11 cellular contexts compared by ENCODE assay signal in genomic region chr5:6328173-6328572, GRCh38. TPM values are rescaled to one million over a fixed set of nuclear protein-coding genes. Genes with fewer than 3 reads are reported as not detected.
A peak's percentile ranks its signal among the peaks of the same experiment; 100 is the strongest.
DNase-seq lines count a peak whose midpoint lies in the region; ATAC-seq and TF ChIP-seq lines count a peak whose summit lies in the region.
"Had no signal": no experiment of that assay in that cellular context is flagged by ENCODE, and none has a peak within 500 bp of the region (broad histone marks: within the 10 kb centered on the region; RNA-seq: fewer than 3 reads in every experiment).

No MANE protein-coding gene starts in this region.

- ATAC-seq in HCT116 (no peak), HG02798 (IDR thresholded peaks at IDR 0.05; ENCODE audit: poor library complexity, unreplicated experiment) (no peak)
- ATAC-seq: gastroesophageal sphincter had no signal

- H3K9ac ChIP-seq in HCT116 (ENCODE audit: low read length) (no peak overlapping the region), SK-N-SH (no peak overlapping the region)
- H3K9ac ChIP-seq: parathyroid adenoma had no signal

- H3K4me2 ChIP-seq in HCT116 (ENCODE audit: low read length) (no peak overlapping the region), SK-N-SH (no peak overlapping the region)

- intact Hi-C loops in A673 (cut with micrococcal nuclease; ENCODE audit: unreplicated experiment) = no loop called here
- intact Hi-C loops in HCT116 (cut with micrococcal nuclease) = no loop called here

- H3K4me3 ChIP-seq in A673 (ENCODE audit: low read depth, low read length, poor library complexity, severe bottlenecking) = no peak overlapping the region
- no peak overlapping the region for H3K4me3 ChIP-seq in HCT116 (replicated peaks in 1 of 2; ENCODE audit: low read depth in 1 of 2, low read length in 2 of 2)
- no peak overlapping the region for H3K4me3 ChIP-seq in SK-N-SH (ENCODE audit: low read depth in 2 of 2, low read length in 1 of 2)
- no peak overlapping the region for H3K4me3 ChIP-seq in fibroblast of villous mesenchyme (ENCODE audit: low read depth, low read length)
- H3K4me3 ChIP-seq: gastroesophageal sphincter, Peyer's patch had no signal

- H3K36me3 Mint-ChIP-seq in T-helper 2 cell treated with Interferon-gamma antibody and Interleukin-4, amounts not matched to agents 5 μg/mL and 100 μg/mL, for 36 hours (ENCODE audit: low read depth) = no peaks in the 10 kb centered on the region

- no peaks in the 10 kb centered on the region for H3K9me2 ChIP-seq in HCT116 (ENCODE audit: insufficient read depth)
- no peaks in the 10 kb centered on the region for H3K9me2 ChIP-seq in SK-N-SH

- H2AFZ ChIP-seq in HCT116 (ENCODE audit: low read depth, low read length, poor library complexity, severe bottlenecking) = no peak overlapping the region
- H2AFZ ChIP-seq in SK-N-SH (ENCODE audit: low read depth) = no peak overlapping the region
- H2AFZ ChIP-seq: parathyroid adenoma had no signal

- RAD21 ChIA-PET in HCT116 (lab: Charles Lee; ENCODE audit: low non-redundant PET in 1 of 2, low total read pairs in 2 of 2, uncharacterized antibody in 2 of 2, unreplicated experiment in 2 of 2) = no interaction called here

- H3K36me3 ChIP-seq in A673 (ENCODE audit: insufficient read depth, low read length, poor library complexity, severe bottlenecking) (no peaks in the 10 kb centered on the region), HCT116 (ENCODE audit: control insufficient read depth in 1 of 2, insufficient read depth in 2 of 2, low read length in 2 of 2) (no peaks in the 10 kb centered on the region), SK-N-SH (replicated peaks in 1 of 2; ENCODE audit: control insufficient read depth in 1 of 2, insufficient read depth in 2 of 2, low read length in 1 of 2) (no peaks in the 10 kb centered on the region)
- H3K36me3 ChIP-seq: Peyer's patch had no signal

- no TSS peak for BruUV-seq in A673 (replicated peaks; lab: Mats Ljungman, UMichigan)
- no TSS peak for BruUV-seq in HCT116 (replicated peaks; lab: Mats Ljungman, UMichigan)

- no peaks in the 10 kb centered on the region for H3K79me2 ChIP-seq in HCT116 (ENCODE audit: insufficient read depth, low read length)
- H3K79me2 ChIP-seq in SK-N-SH (ENCODE audit: insufficient read depth) = no peaks in the 10 kb centered on the region
- H3K79me2 ChIP-seq: parathyroid adenoma had no signal

- POLR2A ChIA-PET in A673 (lab: Charles Lee; ENCODE audit: low non-redundant PET) = no interaction called here
- POLR2A ChIA-PET in HCT116 (lab: Charles Lee) = no interaction called here
- POLR2A ChIA-PET in SK-N-SH (lab: Yijun Ruan, JAX) = no interaction called here

- TF ChIP-seq CTCF in A673 (conservative IDR thresholded peaks at IDR 0.05; ENCODE audit: low read depth, low read length) (no peak), HCT116 (IDR thresholded peaks at IDR 0.05 in 2 of 3, conservative IDR thresholded peaks at IDR 0.05 in 1 of 3; ENCODE audit: borderline replicate concordance in 1 of 3, insufficient read depth in 1 of 3, low read depth in 2 of 3, low read length in 2 of 3) (no peak), SK-N-SH (IDR thresholded peaks at IDR 0.05) (no peak), fibroblast of villous mesenchyme (IDR thresholded peaks at IDR 0.05; ENCODE audit: insufficient read depth, low read depth, low read length) (no peak)

- H3K4me1 ChIP-seq in A673 (ENCODE audit: insufficient read depth, low read length, poor library complexity, severe bottlenecking) (no peaks in the 10 kb centered on the region), HCT116 (ENCODE audit: control insufficient read depth in 1 of 2, insufficient read depth in 2 of 2, low read length in 2 of 2) (no peaks in the 10 kb centered on the region), SK-N-SH (ENCODE audit: control insufficient read depth in 1 of 2, insufficient read depth in 2 of 2, low read depth in 1 of 2, low read length in 1 of 2) (peaks cover 0 to 7% of the 10 kb centered on the region in 2 experiments; a peak in 1 of 4 replicates)
- H3K4me1 ChIP-seq: gastroesophageal sphincter, parathyroid adenoma, Peyer's patch had no signal

- WGBS in SK-N-SH (ENCODE audit: low lambda C conversion rate) = 41% methylated on average over 3 of the region's 3 CpGs

- H3K27ac ChIP-seq in A673 (ENCODE audit: low read depth, low read length, poor library complexity, severe bottlenecking) (no peak overlapping the region), HCT116 (ENCODE audit: low read depth, low read length) (no peak overlapping the region), SK-N-SH (ENCODE audit: low read depth in 2 of 2, low read length in 1 of 2) (no peak overlapping the region)
- H3K27ac ChIP-seq: gastroesophageal sphincter, parathyroid adenoma, Peyer's patch had no signal

- no peak for TF ChIP-seq RAD21 in HCT116 (IDR thresholded peaks at IDR 0.05; ENCODE audit: low read depth)
- no peak for TF ChIP-seq RAD21 in SK-N-SH (IDR thresholded peaks at IDR 0.05; ENCODE audit: low read length)

- H3K4me1 Mint-ChIP-seq in T-helper 2 cell treated with Interferon-gamma antibody and Interleukin-4, amounts not matched to agents 5 μg/mL and 100 μg/mL, for 36 hours (ENCODE audit: low read depth) = no peaks in the 10 kb centered on the region

- H3K27me3 Mint-ChIP-seq in T-helper 2 cell treated with Interferon-gamma antibody and Interleukin-4, amounts not matched to agents 5 μg/mL and 100 μg/mL, for 36 hours (ENCODE audit: low read depth) = no peaks in the 10 kb centered on the region

- peaks cover 14% of the 10 kb centered on the region for H3K9me3 Mint-ChIP-seq in T-helper 2 cell treated with Interferon-gamma antibody and Interleukin-4, amounts not matched to agents 5 μg/mL and 100 μg/mL, for 36 hours

- H3F3A ChIP-seq in SK-N-SH (replicated peaks; ENCODE audit: insufficient read depth) = no peaks in the 10 kb centered on the region

- no peak for TF ChIP-seq EP300 in SK-N-SH (IDR thresholded peaks at IDR 0.05; ENCODE audit: borderline replicate concordance in 1 of 2, low read depth in 1 of 2, low read length in 1 of 2)

- no peak overlapping the region for H3K27ac Mint-ChIP-seq in T-helper 2 cell treated with Interferon-gamma antibody and Interleukin-4, amounts not matched to agents 5 μg/mL and 100 μg/mL, for 36 hours

- DNase-seq in A673 (ENCODE audit: low spot score) (peak; percentile 46), HCT116 (ENCODE audit: low read depth, low spot score) (no peak), SK-N-SH (no peak), fibroblast of villous mesenchyme (ENCODE audit: low read depth) (peak; percentile 17), NCI-H2081 (lab: John Stamatoyannopoulos, UW) (no peak), NCI-H187 (lab: John Stamatoyannopoulos, UW) (no peak)
- DNase-seq in T-helper 2 cell treated with Interferon-gamma antibody and Interleukin-4, amounts not matched to agents 5 μg/mL and 100 μg/mL, for 36 hours (ENCODE audit: low spot score) = no peak
- DNase-seq: Peyer's patch had no signal

- CTCF ChIA-PET in A673 (lab: Charles Lee) (no interaction called here), HCT116 (lab: Charles Lee) (no interaction called here), SK-N-SH (lab: Yijun Ruan, JAX) (interaction anchor here (1.0 kb wide), 1 partner anchor 126 kb away, joined by 3 read pairs; no protein-coding TSS in a partner anchor)

- no peaks in the 10 kb centered on the region for H3K27me3 ChIP-seq in A673 (replicated peaks; ENCODE audit: insufficient read depth, low read depth, low read length, poor library complexity)
- no peaks in the 10 kb centered on the region; the same call in 1 of the 2 replicates for H3K27me3 ChIP-seq in HCT116 (ENCODE audit: insufficient read depth, low read length)
- H3K27me3 ChIP-seq in SK-N-SH (ENCODE audit: insufficient read depth) = no peaks in the 10 kb centered on the region
- H3K27me3 ChIP-seq: gastroesophageal sphincter, Peyer's patch had no signal

- H4K20me1 ChIP-seq in HCT116 (ENCODE audit: insufficient read depth) (no peaks in the 10 kb centered on the region), SK-N-SH (ENCODE audit: insufficient read depth) (no peaks in the 10 kb centered on the region)

- TF ChIP-seq POLR2A in HCT116 (IDR thresholded peaks at IDR 0.05; ENCODE audit: borderline replicate concordance, extremely low read depth, insufficient read depth, insufficient read length) = no peak

- no peak overlapping the region for H3K4me3 Mint-ChIP-seq in T-helper 2 cell treated with Interferon-gamma antibody and Interleukin-4, amounts not matched to agents 5 μg/mL and 100 μg/mL, for 36 hours

- H3K9me3 ChIP-seq in A673 (ENCODE audit: low read depth, low read length, poor library complexity, severe bottlenecking) (no peaks in the 10 kb centered on the region), HCT116 (ENCODE audit: control insufficient read depth in 1 of 2, insufficient read depth in 1 of 2, low read depth in 1 of 2, low read length in 2 of 2) (no peaks in the 10 kb centered on the region), SK-N-SH (no peaks in the 10 kb centered on the region)

TF ChIP-seq in SK-N-SH, 30 proteins besides CTCF, POLR2A, EP300 and RAD21 (continues in another document):
- TF ChIP-seq EZH2phosphoT487 (IDR thresholded peaks at IDR 0.05; ENCODE audit: borderline replicate concordance, low read depth) (no peak), USF2 (IDR thresholded peaks at IDR 0.05; ENCODE audit: borderline replicate concordance, low read depth, low read length) (no peak), SMC3 (IDR thresholded peaks at IDR 0.05; ENCODE audit: low read depth, low read length) (no peak), TAF1 (IDR thresholded peaks at IDR 0.05; ENCODE audit: borderline replicate concordance, low read depth, low read length) (no peak)

RNA-seq across cellular contexts. Expression of gene MED10, which starts 50.2 kb away (rescaled TPM):
- total RNA-seq in A673 (2021) (48.7 and 59.9 TPM in 2 replicates), HCT116 (2021; ENCODE audit: unreplicated experiment) (35.0 TPM), fibroblast of villous mesenchyme (8.6 and 9.3 TPM in 2 replicates)
- polyA plus RNA-seq in HCT116 (2012) = 32.6 and 40.3 TPM in 2 replicates
- 68.8 and 75.9 TPM in 2 replicates for polyA plus RNA-seq in SK-N-SH (2012; rRNA removed)
- polyA plus RNA-seq in SK-N-SH (2012; cell fraction: cytosol; rRNA removed) = 69.7 and 85.3 TPM in 2 replicates
- 70.9 and 88.1 TPM in 2 replicates for polyA plus RNA-seq in SK-N-SH (2012; cell fraction: nucleus; rRNA removed)

Comparison
In these comparisons a context has a peak if more than half of its experiments do, and no peak if none do; other contexts are left out.
1. DNase-seq: peak in A673 (single experiment) and fibroblast of villous mesenchyme (single experiment); none in HCT116 (single experiment), SK-N-SH (single experiment), NCI-H2081 (0 of 2), NCI-H187 (0 of 2) and T-helper 2 cell treated with Interferon-gamma antibody and Interleukin-4, amounts not matched to agents 5 μg/mL and 100 μg/mL, for 36 hours (single experiment).